In the genomic region with DNA sequence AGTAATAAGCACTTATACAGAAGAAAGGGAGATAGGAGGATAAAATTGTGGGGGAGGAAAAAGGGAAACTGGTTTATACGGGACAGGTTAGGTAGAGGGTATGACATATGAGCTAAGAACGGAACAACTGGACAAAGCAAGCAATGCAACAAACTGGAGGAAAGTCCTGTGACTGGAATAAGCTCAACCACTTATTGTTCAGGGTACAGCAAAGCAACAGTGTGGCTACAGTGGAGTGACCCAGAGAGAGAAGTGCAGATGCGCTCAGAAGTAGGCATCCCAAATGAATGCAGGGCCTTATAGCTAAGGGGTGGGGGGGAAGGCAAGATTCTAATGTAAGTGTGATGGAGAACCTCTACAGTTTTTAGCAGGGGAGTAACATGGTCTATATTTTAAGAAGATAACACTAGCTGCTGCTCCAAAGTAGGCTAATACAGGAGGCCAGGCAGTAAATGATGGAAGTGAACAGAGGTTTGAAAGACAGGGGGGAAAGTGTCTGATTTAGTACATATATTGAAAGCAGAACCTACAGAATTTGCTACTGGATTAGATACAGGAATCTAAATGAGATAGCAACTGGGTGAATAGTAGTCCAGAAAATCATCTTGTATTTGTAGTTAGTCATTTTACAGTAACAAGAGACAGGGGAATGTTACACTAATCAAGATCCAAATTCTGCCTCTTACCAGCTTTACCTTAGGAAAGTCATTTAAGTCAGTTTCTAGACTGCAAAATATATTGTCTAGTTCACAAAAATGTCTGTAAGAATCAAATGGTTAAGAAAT, we compare ENCODE assay signal across 14 cellular contexts. TPM values are rescaled to one million over a fixed set of nuclear protein-coding genes. Genes with fewer than 3 reads are reported as not detected.
DNase-seq lines count a peak whose midpoint lies in the region; ATAC-seq and TF ChIP-seq lines count a peak whose summit lies in the region.
"Had no signal": no experiment of that assay in that cellular context is flagged by ENCODE, and none has a peak within 500 bp of the region (broad histone marks: within the 10 kb centered on the region; RNA-seq: fewer than 3 reads in every experiment).

No MANE protein-coding gene starts in this region.

- H3K4me1 ChIP-seq in PC-9 (replicated peaks; ENCODE audit: insufficient read depth) = peaks cover 30% of the 10 kb centered on the region

- no peak for ATAC-seq in stimulated activated naive B cell treated with anti-CD40 and anti-IgM and Interleukin-4, amounts not matched to agents 10 μg/mL and 1 μg/mL and 100 μg/mL, for 72 hours (replicated peaks)
- no peak for ATAC-seq in GM19397 (IDR thresholded peaks at IDR 0.05; ENCODE audit: unreplicated experiment)
- ATAC-seq: activated CD4-positive, CD25-positive, alpha-beta regulatory T cell treated with anti-CD3 and anti-CD28 coated beads, Interleukin-2, amount 50 U/mL, for 24 hours; Right ventricle myocardium inferior had no signal

- POLR2A ChIA-PET in PC-9 (lab: Charles Lee; ENCODE audit: unreplicated experiment) = interaction anchor here (0.6 kb wide), 1 partner anchor 13 kb away, joined by 4 read pairs; no protein-coding TSS in a partner anchor

- no peaks in the 10 kb centered on the region for H3K27me3 Mint-ChIP-seq in activated naive CD4-positive, alpha-beta T cell treated with anti-CD3 and anti-CD28 coated beads, Interleukin-2, amount 50 U/mL, for 24 hours
- H3K27me3 Mint-ChIP-seq in endothelial cell (ENCODE audit: unreplicated experiment) = peaks cover 13% of the 10 kb centered on the region
- H3K27me3 Mint-ChIP-seq in stimulated activated naive B cell treated with anti-CD40 and anti-IgM and Interleukin-4, amounts not matched to agents 10 μg/mL and 1 μg/mL and 100 μg/mL, for 72 hours = no peaks in the 10 kb centered on the region

- H3F3A ChIP-seq in PC-9 (ENCODE audit: insufficient read depth, low read depth) = peaks cover 13% of the 10 kb centered on the region; the same call in 1 of the 2 replicates

- H3K36me3 ChIP-seq in PC-9 (ENCODE audit: low read depth) = no peaks in the 10 kb centered on the region

- intact Hi-C loops in PC-9 (cut with micrococcal nuclease; ENCODE audit: unreplicated experiment) = no loop called here

- H3K9me3 ChIP-seq in PC-9 (ENCODE audit: insufficient read depth, low read depth) = no peaks in the 10 kb centered on the region

- BruUV-seq in PC-9 (replicated peaks; lab: Mats Ljungman, UMichigan) = TSS peak; percentile 0

- no peak for DNase-seq in activated naive CD4-positive, alpha-beta T cell treated with Interleukin-2 at 50 U/mL for 16 hours
- DNase-seq in PC-9 (no peak), endothelial cell (ENCODE audit: low spot score) (no peak), DMS153 (lab: John Stamatoyannopoulos, UW) (no peak), amygdala (lab: John Stamatoyannopoulos, UW) (no peak)
- DNase-seq in stimulated activated naive B cell treated with anti-CD40 and anti-IgM and Interleukin-4, amounts not matched to agents 10 μg/mL and 1 μg/mL and 100 μg/mL, for 72 hours = no peak
- DNase-seq: GDM1; NCI-H1105; NCI-H446 treated with DMSO at 0.1 percent for 48 hours; stimulated activated CD4-positive, alpha-beta T cell treated with anti-CD3 and anti-CD28 coated beads, Interleukin-12 subunit alpha, Interleukin-12 subunit beta, amount 100 ng/mL, for 4 hours had no signal

- H4K20me1 ChIP-seq in PC-9 (ENCODE audit: insufficient read depth) = peaks cover 72% of the 10 kb centered on the region

- H3K36me3 Mint-ChIP-seq in activated naive CD4-positive, alpha-beta T cell treated with anti-CD3 and anti-CD28 coated beads, Interleukin-2, amount 50 U/mL, for 24 hours = peaks cover 3% of the 10 kb centered on the region
- peaks cover 10% of the 10 kb centered on the region for H3K36me3 Mint-ChIP-seq in endothelial cell (ENCODE audit: low read depth, unreplicated experiment)
- H3K36me3 Mint-ChIP-seq in stimulated activated naive B cell treated with anti-CD40 and anti-IgM and Interleukin-4, amounts not matched to agents 10 μg/mL and 1 μg/mL and 100 μg/mL, for 72 hours = peaks cover 11 to 24% of the 10 kb centered on the region in 2 donors

- CTCF ChIA-PET in PC-9 (lab: Charles Lee) = no interaction called here

- H3K4me3 Mint-ChIP-seq in activated naive CD4-positive, alpha-beta T cell treated with anti-CD3 and anti-CD28 coated beads, Interleukin-2, amount 50 U/mL, for 24 hours = peak overlapping the region; percentile 93
- peak overlapping the region; percentile 42 for H3K4me3 Mint-ChIP-seq in endothelial cell (ENCODE audit: unreplicated experiment)
- H3K4me3 Mint-ChIP-seq in stimulated activated naive B cell treated with anti-CD40 and anti-IgM and Interleukin-4, amounts not matched to agents 10 μg/mL and 1 μg/mL and 100 μg/mL, for 72 hours = peak overlapping the region in 1 of 2 donors; percentile 22

- no peaks in the 10 kb centered on the region for H3K9me2 ChIP-seq in PC-9 (ENCODE audit: insufficient read depth)

- peaks cover 82% of the 10 kb centered on the region for H3K4me1 Mint-ChIP-seq in activated naive CD4-positive, alpha-beta T cell treated with anti-CD3 and anti-CD28 coated beads, Interleukin-2, amount 50 U/mL, for 24 hours
- peaks cover 44% of the 10 kb centered on the region for H3K4me1 Mint-ChIP-seq in endothelial cell (ENCODE audit: unreplicated experiment)
- peaks cover 48 to 82% of the 10 kb centered on the region in 2 donors for H3K4me1 Mint-ChIP-seq in stimulated activated naive B cell treated with anti-CD40 and anti-IgM and Interleukin-4, amounts not matched to agents 10 μg/mL and 1 μg/mL and 100 μg/mL, for 72 hours

- peak overlapping the region; percentile 76 for H3K27ac Mint-ChIP-seq in activated naive CD4-positive, alpha-beta T cell treated with anti-CD3 and anti-CD28 coated beads, Interleukin-2, amount 50 U/mL, for 24 hours
- peak overlapping the region; percentile 7 for H3K27ac Mint-ChIP-seq in endothelial cell (ENCODE audit: unreplicated experiment)
- peak overlapping the region; percentile 9 for H3K27ac Mint-ChIP-seq in stimulated activated naive B cell treated with anti-CD40 and anti-IgM and Interleukin-4, amounts not matched to agents 10 μg/mL and 1 μg/mL and 100 μg/mL, for 72 hours

- H2AFZ ChIP-seq in PC-9 = no peak overlapping the region

- no peak overlapping the region; the same call in 1 of the 2 replicates for H3K4me2 ChIP-seq in PC-9

- H3K27me3 ChIP-seq in PC-9 (ENCODE audit: insufficient read depth, low read depth) = no peaks in the 10 kb centered on the region

- H3K4me3 ChIP-seq in PC-9 = no peak overlapping the region

- peaks cover 83% of the 10 kb centered on the region for H3K79me2 ChIP-seq in PC-9 (ENCODE audit: low read depth)

- H3K9me3 Mint-ChIP-seq in activated naive CD4-positive, alpha-beta T cell treated with anti-CD3 and anti-CD28 coated beads, Interleukin-2, amount 50 U/mL, for 24 hours = no peaks in the 10 kb centered on the region
- H3K9me3 Mint-ChIP-seq in endothelial cell (ENCODE audit: unreplicated experiment) = no peaks in the 10 kb centered on the region
- H3K9me3 Mint-ChIP-seq in stimulated activated naive B cell treated with anti-CD40 and anti-IgM and Interleukin-4, amounts not matched to agents 10 μg/mL and 1 μg/mL and 100 μg/mL, for 72 hours = no peaks in the 10 kb centered on the region

- H3K27ac ChIP-seq in PC-9 = no peak overlapping the region

- no peak for TF ChIP-seq CTCF in PC-9 (conservative IDR thresholded peaks at IDR 0.05)
- no peak for TF ChIP-seq CTCF in endothelial cell (IDR thresholded peaks at IDR 0.05; ENCODE audit: unreplicated experiment)

RNA-seq across cellular contexts. Expression of a gene that starts 3.3 kb away (rescaled TPM):
- total RNA-seq in PC-9 (2021) = 68.5 and 82.1 TPM in 2 replicates
- total RNA-seq in endothelial cell (ENCODE audit: unreplicated experiment) = 150 TPM

RNA-seq across cellular contexts. Expression of a gene that starts 28.9 kb away (rescaled TPM):
- 52.8 and 61.0 TPM in 2 replicates for total RNA-seq in PC-9 (2021)
- 34.6 TPM for total RNA-seq in endothelial cell (ENCODE audit: unreplicated experiment)

Comparison
In these comparisons a context has a peak if more than half of its experiments do, and no peak if none do; other contexts are left out.
1. H3K27ac Mint-ChIP-seq: peak in every context shown above with its lines; median percentile 76 in activated naive CD4-positive, alpha-beta T cell treated with anti-CD3 and anti-CD28 coated beads, Interleukin-2, amount 50 U/mL, for 24 hours; 9 in stimulated activated naive B cell treated with anti-CD40 and anti-IgM and Interleukin-4, amounts not matched to agents 10 μg/mL and 1 μg/mL and 100 μg/mL, for 72 hours; 7 in endothelial cell.